ENCODE assay signal across 17 cellular contexts in genomic region chr14:60245316-60246177, GRCh38. TPM values are rescaled to one million over a fixed set of nuclear protein-coding genes. Genes with fewer than 3 reads are reported as not detected.
DNase-seq lines count a peak whose midpoint lies in the region; ATAC-seq lines count a peak whose summit lies in the region.
"Had no signal": no experiment of that assay in that cellular context is flagged by ENCODE, and none has a peak within 500 bp of the region (broad histone marks: within the 10 kb centered on the region; RNA-seq: fewer than 3 reads in every experiment).

No MANE protein-coding gene starts in this region.

- H3K9me2 ChIP-seq in GM23248 (ENCODE audit: insufficient read depth): no peaks in the 10 kb centered on the region

- no peak overlapping the region for H3K4me3 Mint-ChIP-seq in activated naive CD4-positive, alpha-beta T cell treated with anti-CD3 and anti-CD28 coated beads for 36 hours
- no peak overlapping the region for H3K4me3 Mint-ChIP-seq in activated T-helper 17 cell treated with anti-CD3 and anti-CD28 coated beads, Interleukin-2, amount 50 U/mL, for 72 hours
- H3K4me3 Mint-ChIP-seq in stimulated activated memory B cell treated with anti-CD40 and anti-IgM and Interleukin-4, amounts not matched to agents 10 μg/mL and 1 μg/mL and 100 μg/mL, for 72 hours: no peak overlapping the region

- peak; percentile 79 for DNase-seq in activated naive CD4-positive, alpha-beta T cell treated with anti-CD3 and anti-CD28 coated beads for 36 hours
- DNase-seq in activated naive CD4-positive, alpha-beta T cell treated with Interleukin-2 at 50 U/mL for 16 hours: no peak
- DNase-seq in central memory CD4-positive, alpha-beta T cell: no peak
- no peak for DNase-seq in activated gamma-delta T cell (lab: John Stamatoyannopoulos, UW)
- DNase-seq in GM23248: no peak
- DNase-seq: activated CD4-positive, CD25-positive, alpha-beta regulatory T cell treated with anti-CD3 and anti-CD28 coated beads, Interleukin-2, amount 50 U/mL, for 72 hours; anterior cingulate cortex; colonic mucosa; glutamatergic neuron; NCI-H187 treated with DMSO at 0.1 percent for 48 hours; NCI-H510A; occipital lobe; right lobe of liver; stimulated activated naive CD4-positive, alpha-beta T cell treated with Interleukin-2 at 50 U/mL for 16 hours had no signal

- H3K9me3 ChIP-seq in GM23248 (ENCODE audit: low read depth): no peaks in the 10 kb centered on the region
- H3K9me3 ChIP-seq: colonic mucosa, right lobe of liver had no signal

- H3K79me2 ChIP-seq in GM23248 (ENCODE audit: insufficient read depth): peaks cover 8% of the 10 kb centered on the region

- H3K4me1 ChIP-seq in GM23248 (ENCODE audit: insufficient read depth): no peaks in the 10 kb centered on the region
- H3K4me1 ChIP-seq: colonic mucosa had no signal

- no peaks in the 10 kb centered on the region for H3K36me3 ChIP-seq in GM23248 (ENCODE audit: low read depth)
- H3K36me3 ChIP-seq: colonic mucosa, right lobe of liver had no signal

- H3K27me3 Mint-ChIP-seq in activated naive CD4-positive, alpha-beta T cell treated with anti-CD3 and anti-CD28 coated beads for 36 hours (ENCODE audit: low read depth): no peaks in the 10 kb centered on the region
- H3K27me3 Mint-ChIP-seq in activated T-helper 17 cell treated with anti-CD3 and anti-CD28 coated beads, Interleukin-2, amount 50 U/mL, for 72 hours: no peaks in the 10 kb centered on the region
- no peaks in the 10 kb centered on the region for H3K27me3 Mint-ChIP-seq in stimulated activated memory B cell treated with anti-CD40 and anti-IgM and Interleukin-4, amounts not matched to agents 10 μg/mL and 1 μg/mL and 100 μg/mL, for 72 hours

- no peak overlapping the region for H2AFZ ChIP-seq in GM23248

- ATAC-seq in HG02610 (IDR thresholded peaks at IDR 0.05; ENCODE audit: unreplicated experiment): peak; percentile 19
- no peak for ATAC-seq in activated T-helper 17 cell treated with anti-CD3 and anti-CD28 coated beads, Interleukin-2, amount 50 U/mL, for 72 hours (replicated peaks)
- no peak for ATAC-seq in stimulated activated memory B cell treated with anti-CD40 and anti-IgM and Interleukin-4, amounts not matched to agents 10 μg/mL and 1 μg/mL and 100 μg/mL, for 72 hours
- ATAC-seq: right lobe of liver had no signal

- no peak overlapping the region for H3K9ac ChIP-seq in GM23248

- no peak overlapping the region for H3K4me2 ChIP-seq in GM23248 (ENCODE audit: unreplicated experiment)

- peak overlapping the region; percentile 21 for H3K27ac Mint-ChIP-seq in activated naive CD4-positive, alpha-beta T cell treated with anti-CD3 and anti-CD28 coated beads for 36 hours
- peak overlapping the region; percentile 13 for H3K27ac Mint-ChIP-seq in activated T-helper 17 cell treated with anti-CD3 and anti-CD28 coated beads, Interleukin-2, amount 50 U/mL, for 72 hours
- H3K27ac Mint-ChIP-seq in stimulated activated memory B cell treated with anti-CD40 and anti-IgM and Interleukin-4, amounts not matched to agents 10 μg/mL and 1 μg/mL and 100 μg/mL, for 72 hours: peak overlapping the region; percentile 14

- no peaks in the 10 kb centered on the region for H3K27me3 ChIP-seq in GM23248 (replicated peaks; ENCODE audit: insufficient read depth)
- H3K27me3 ChIP-seq: colonic mucosa, right lobe of liver had no signal

- no peaks in the 10 kb centered on the region for H4K20me1 ChIP-seq in GM23248 (ENCODE audit: insufficient read depth)

- peaks cover 16% of the 10 kb centered on the region for H3F3A ChIP-seq in GM23248 (ENCODE audit: insufficient read depth)

- CTCF ChIA-PET in activated naive CD4-positive, alpha-beta T cell treated with anti-CD3 and anti-CD28 coated beads for 36 hours (lab: Charles Lee): interaction anchor here (1.3 to 1.8 kb wide), 3 partner anchors 20 to 86 kb away, joined by 3 to 6 read pairs (median 3); no protein-coding TSS in a partner anchor

- H3K27ac ChIP-seq in GM23248: no peak overlapping the region
- H3K27ac ChIP-seq: colonic mucosa, right lobe of liver had no signal

- peaks cover 26% of the 10 kb centered on the region for H3K4me1 Mint-ChIP-seq in activated naive CD4-positive, alpha-beta T cell treated with anti-CD3 and anti-CD28 coated beads for 36 hours (ENCODE audit: low read depth)
- H3K4me1 Mint-ChIP-seq in activated T-helper 17 cell treated with anti-CD3 and anti-CD28 coated beads, Interleukin-2, amount 50 U/mL, for 72 hours: peaks cover 11% of the 10 kb centered on the region
- peaks cover 23% of the 10 kb centered on the region for H3K4me1 Mint-ChIP-seq in stimulated activated memory B cell treated with anti-CD40 and anti-IgM and Interleukin-4, amounts not matched to agents 10 μg/mL and 1 μg/mL and 100 μg/mL, for 72 hours

- intact Hi-C loops in activated naive CD4-positive, alpha-beta T cell treated with anti-CD3 and anti-CD28 coated beads for 36 hours (cut with micrococcal nuclease): loop anchor here (5.0 to 10.0 kb wide), 5 partner anchors 267 to 1449 kb away; partner anchors contain the start of genes HIF1A and SIX4

- WGBS in GM23248 (ENCODE audit: low coverage in 1 of 2, low lambda C conversion rate in 2 of 2, missing lambda C conversion rate in 2 of 2), 2 experiments: 57 to 63% methylated on average over 2 of the region's 2 CpGs

- in situ Hi-C loops in GM23248 (cut with MboI): no loop called here

- H3K4me3 ChIP-seq in GM23248: no peak overlapping the region
- H3K4me3 ChIP-seq: colonic mucosa, right lobe of liver had no signal

- H3K9me3 Mint-ChIP-seq in activated naive CD4-positive, alpha-beta T cell treated with anti-CD3 and anti-CD28 coated beads for 36 hours: no peaks in the 10 kb centered on the region
- H3K9me3 Mint-ChIP-seq in activated T-helper 17 cell treated with anti-CD3 and anti-CD28 coated beads, Interleukin-2, amount 50 U/mL, for 72 hours: no peaks in the 10 kb centered on the region
- no peaks in the 10 kb centered on the region for H3K9me3 Mint-ChIP-seq in stimulated activated memory B cell treated with anti-CD40 and anti-IgM and Interleukin-4, amounts not matched to agents 10 μg/mL and 1 μg/mL and 100 μg/mL, for 72 hours

- H3K36me3 Mint-ChIP-seq in activated naive CD4-positive, alpha-beta T cell treated with anti-CD3 and anti-CD28 coated beads for 36 hours (ENCODE audit: low read depth): peaks cover 3% of the 10 kb centered on the region
- peaks cover 16% of the 10 kb centered on the region for H3K36me3 Mint-ChIP-seq in activated T-helper 17 cell treated with anti-CD3 and anti-CD28 coated beads, Interleukin-2, amount 50 U/mL, for 72 hours (ENCODE audit: low read depth)
- H3K36me3 Mint-ChIP-seq in stimulated activated memory B cell treated with anti-CD40 and anti-IgM and Interleukin-4, amounts not matched to agents 10 μg/mL and 1 μg/mL and 100 μg/mL, for 72 hours: no peaks in the 10 kb centered on the region

RNA-seq across cellular contexts. Expression of gene PPM1A, which starts 3.5 kb away (rescaled TPM):
- total RNA-seq in activated naive CD4-positive, alpha-beta T cell treated with anti-CD3 and anti-CD28 coated beads for 36 hours: 10 to 100 TPM; 35.3 to 36.1 TPM
- total RNA-seq in activated T-helper 17 cell treated with anti-CD3 and anti-CD28 coated beads, Interleukin-2, amount 50 U/mL, for 72 hours: 10 to 100 TPM; 39.1 to 44.4 TPM
- 16.6 and 16.9 TPM in 2 replicates for total RNA-seq in GM23248 (2014; rRNA removed; shearing (Covaris generic))
- 21.5 and 26.2 TPM in 2 replicates for polyA plus RNA-seq in GM23248 (2016; fragmentation: Nextera tagmentation; extraction: Ambion mirVana)
